12 cellular contexts compared by ENCODE assay signal in genomic region chr5:138065102-138065501, GRCh38. TPM values are rescaled to one million over a fixed set of nuclear protein-coding genes. Genes with fewer than 3 reads are reported as not detected.
A peak's percentile ranks its signal among the peaks of the same experiment; 100 is the strongest.
DNase-seq lines count a peak whose midpoint lies in the region; ATAC-seq and TF ChIP-seq lines count a peak whose summit lies in the region.
"Had no signal": no experiment of that assay in that cellular context is flagged by ENCODE, and none has a peak within 500 bp of the region (broad histone marks: within the 10 kb centered on the region; RNA-seq: fewer than 3 reads in every experiment).

No MANE protein-coding gene starts in this region.

- H3K36me3 ChIP-seq in KMS-11 (ENCODE audit: insufficient read depth) (no peaks in the 10 kb centered on the region), trophoblast cell (ENCODE audit: control insufficient read depth in 1 of 2, insufficient read depth in 2 of 2, low read length in 2 of 2) (no peaks in the 10 kb centered on the region)

- peak; percentile 40; the same call in 1 of the 2 replicates for TF ChIP-seq CTCF in KMS-11 (conservative IDR thresholded peaks at IDR 0.05; ENCODE audit: low read depth, low read length)
- peak; percentile 32 for TF ChIP-seq CTCF in cardiac fibroblast (IDR thresholded peaks at IDR 0.05; ENCODE audit: low read depth, low read length)

- H3K14ac ChIP-seq in trophoblast cell (ENCODE audit: low read length), result no peak overlapping the region

- H3K4me1 ChIP-seq in KMS-11 (ENCODE audit: low read depth, poor library complexity, severe bottlenecking) (no peaks in the 10 kb centered on the region), trophoblast cell (ENCODE audit: control insufficient read depth in 1 of 2, insufficient read depth in 2 of 2, low read length in 2 of 2) (no peaks in the 10 kb centered on the region)

- H2BK5ac ChIP-seq in trophoblast cell (ENCODE audit: low read depth, low read length, poor library complexity), result no peak overlapping the region

- H3K4me2 ChIP-seq in KMS-11 (no peak overlapping the region), trophoblast cell (ENCODE audit: low read length) (no peak overlapping the region)

- no peak for ATAC-seq in HG03571 (IDR thresholded peaks at IDR 0.05; ENCODE audit: unreplicated experiment)
- ATAC-seq in GM18502 (IDR thresholded peaks at IDR 0.05; ENCODE audit: poor library complexity, unreplicated experiment), result no peak
- ATAC-seq: activated T-helper 17 cell treated with anti-CD3 and anti-CD28 coated beads, Interleukin-2, amount 50 U/mL, for 72 hours; effector memory CD8-positive, alpha-beta T cell had no signal

- no peak overlapping the region for H3K23ac ChIP-seq in trophoblast cell (ENCODE audit: low read length)

- no peak overlapping the region for H3K4me3 ChIP-seq in KMS-11 (IDR thresholded peaks at IDR 0.05; ENCODE audit: insufficient read depth, low read depth, low read length)
- H3K4me3 ChIP-seq in cardiac fibroblast (replicated peaks in 1 of 2; ENCODE audit: low read depth in 2 of 2, low read length in 2 of 2), result no peak overlapping the region
- no peak overlapping the region for H3K4me3 ChIP-seq in trophoblast cell (ENCODE audit: low read depth, low read length)

- H3K4ac ChIP-seq in trophoblast cell (ENCODE audit: low read depth, low read length), result no peak overlapping the region

- H3K27me3 ChIP-seq in KMS-11 (ENCODE audit: insufficient read depth, low read depth) (no peaks in the 10 kb centered on the region), trophoblast cell (ENCODE audit: insufficient read depth, low read length) (no peaks in the 10 kb centered on the region)

- H2BK12ac ChIP-seq in trophoblast cell (ENCODE audit: low read length), result no peak overlapping the region

- DNase-seq in activated T-cell treated with anti-CD3 and anti-CD28 coated beads for 48 hours (ENCODE audit: low read depth) (peak; percentile 10), activated T-cell treated with anti-CD3 and anti-CD28 coated beads for 4 hours (no peak), cardiac fibroblast (ENCODE audit: low read depth in 2 of 2) (peak in 1 of 2 donors; percentile 13), trophoblast cell (peak; percentile 18 to 38), HK-2 (ENCODE audit: unreplicated experiment) (no peak)
- DNase-seq: NCI-H1048, Right ventricle myocardium superior had no signal

- H3K9ac ChIP-seq in KMS-11 (no peak overlapping the region), trophoblast cell (ENCODE audit: low read length) (no peak overlapping the region)

- no peak overlapping the region for H2AK5ac ChIP-seq in trophoblast cell (ENCODE audit: low read length)

- H3K9me3 ChIP-seq in trophoblast cell (ENCODE audit: insufficient read depth, low read depth, low read length), result no peaks in the 10 kb centered on the region

- H2BK120ac ChIP-seq in trophoblast cell (ENCODE audit: insufficient read depth, low read length, poor library complexity), result no peak overlapping the region

- H3K27ac ChIP-seq in KMS-11 (no peak overlapping the region), trophoblast cell (ENCODE audit: low read depth, low read length) (no peak overlapping the region)

- no peaks in the 10 kb centered on the region for H3K79me2 ChIP-seq in KMS-11 (ENCODE audit: insufficient read depth, low read depth)
- H3K79me2 ChIP-seq in trophoblast cell (ENCODE audit: control insufficient read depth, insufficient read depth, low read length, poor library complexity), result no peaks in the 10 kb centered on the region

- no peaks in the 10 kb centered on the region for H3K79me1 ChIP-seq in trophoblast cell (ENCODE audit: low read length)

- no peak overlapping the region for H2AFZ ChIP-seq in KMS-11 (ENCODE audit: low read depth)
- no peak overlapping the region for H2AFZ ChIP-seq in trophoblast cell (ENCODE audit: insufficient read depth, low read length, poor library complexity)

- H4K12ac ChIP-seq in trophoblast cell (ENCODE audit: low read depth, low read length), result no peak overlapping the region

- no CpG with 5 or more reads among the region's 5 CpGs for WGBS in trophoblast cell (ENCODE audit: extremely low coverage, insufficient coverage, insufficient read length)

- H4K8ac ChIP-seq in trophoblast cell (ENCODE audit: low read depth, low read length), result no peak overlapping the region

- no peaks in the 10 kb centered on the region for H4K20me1 ChIP-seq in KMS-11 (ENCODE audit: insufficient read depth)

- no peak overlapping the region for H4K91ac ChIP-seq in trophoblast cell (ENCODE audit: low read depth, low read length)

- H3K18ac ChIP-seq in trophoblast cell (ENCODE audit: low read length), result no peak overlapping the region

RNA-seq across cellular contexts. Expression of gene WNT8A, which starts 18.7 kb away (rescaled TPM):
- polyA plus RNA-seq in trophoblast cell (2013), result not detected in 2 replicates

RNA-seq across cellular contexts. Expression of gene FAM13B, which starts 32.2 kb away (rescaled TPM):
- 7.6 and 7.9 TPM in 2 replicates for polyA plus RNA-seq in trophoblast cell (2013)

Comparison
In these comparisons a context has a peak if more than half of its experiments do, and no peak if none do; other contexts are left out.
1. DNase-seq: peak in activated T-cell treated with anti-CD3 and anti-CD28 coated beads for 48 hours (single experiment) and trophoblast cell (2 of 2); none in activated T-cell treated with anti-CD3 and anti-CD28 coated beads for 4 hours (single experiment) and HK-2 (single experiment).